Comparison of ENCODE assay signal across 14 cellular contexts in genomic region chr12:131784909-131785762, GRCh38. TPM values are rescaled to one million over a fixed set of nuclear protein-coding genes. Genes with fewer than 3 reads are reported as not detected.
DNase-seq lines count a peak whose midpoint lies in the region; ATAC-seq and TF ChIP-seq lines count a peak whose summit lies in the region.
"Had no signal": no experiment of that assay in that cellular context is flagged by ENCODE, and none has a peak within 500 bp of the region (broad histone marks: within the 10 kb centered on the region; RNA-seq: fewer than 3 reads in every experiment).

No MANE protein-coding gene starts in this region.

- H3K4me2 ChIP-seq in mesenchymal stem cell (ENCODE audit: low read length, poor library complexity, severe bottlenecking) = no peak overlapping the region

- H3K79me1 ChIP-seq in mesenchymal stem cell (replicated peaks; ENCODE audit: low read length, poor library complexity, severe bottlenecking) = peaks cover 27% of the 10 kb centered on the region

- peaks cover 55% of the 10 kb centered on the region for H3K36me3 ChIP-seq in ACC112 (ENCODE audit: insufficient read depth, low read length)
- peaks cover 42 to 75% of the 10 kb centered on the region in 2 experiments for H3K36me3 ChIP-seq in mesenchymal stem cell (ENCODE audit: control insufficient read depth in 1 of 2, insufficient read depth in 2 of 2, low read depth in 1 of 2, low read length in 2 of 2)

- H3K4me1 ChIP-seq in ACC112 (ENCODE audit: control insufficient read depth, insufficient read depth, low read length, unreplicated experiment) = peaks cover 18% of the 10 kb centered on the region
- H3K4me1 ChIP-seq in mesenchymal stem cell (ENCODE audit: control insufficient read depth, insufficient read depth, low read depth, low read length) = peaks cover 6% of the 10 kb centered on the region
- H3K4me1 ChIP-seq: BE2C, colonic mucosa had no signal

- DNase-seq in HFFc6 (no peak), chondrocyte (ENCODE audit: low spot score) (no peak), mesenchymal stem cell (peak; percentile 40), DMS 273 treated with DMSO at 0.1 percent for 48 hours (lab: John Stamatoyannopoulos, UW) (no peak)
- DNase-seq: activated CD4-positive, alpha-beta T cell treated with anti-CD3 and anti-CD28 coated beads, Interleukin-2, amount 50 U/mL, for 1 hour; activated naive CD4-positive, alpha-beta T cell treated with anti-CD3 and anti-CD28 coated beads for 36 hours; BE2C; colonic mucosa; Kasumi-1 had no signal

- no peaks in the 10 kb centered on the region for H3K9me3 ChIP-seq in mesenchymal stem cell (ENCODE audit: control insufficient read depth, low read length)
- H3K9me3 ChIP-seq: BE2C, colonic mucosa, neutrophil had no signal

- H3K14ac ChIP-seq in mesenchymal stem cell (ENCODE audit: low read length in 2 of 2) = peak overlapping the region in 1 of 2 experiments; percentile 30

- H2BK5ac ChIP-seq in mesenchymal stem cell (ENCODE audit: low read depth, low read length, poor library complexity, severe bottlenecking) = no peak overlapping the region

- H3K27ac Mint-ChIP-seq in HFFc6 (peak overlapping the region; percentile 95), chondrocyte (ENCODE audit: unreplicated experiment) (peak overlapping the region; percentile 98)

- no peak overlapping the region for H3K18ac ChIP-seq in mesenchymal stem cell (ENCODE audit: low read depth in 1 of 2, low read length in 2 of 2)

- H2BK12ac ChIP-seq in mesenchymal stem cell (ENCODE audit: low read length in 2 of 2) = no peak overlapping the region

- H3K27me3 ChIP-seq in ACC112 (ENCODE audit: insufficient read depth, low read length) (no peaks in the 10 kb centered on the region), mesenchymal stem cell (ENCODE audit: control insufficient read depth in 1 of 2, insufficient read depth in 1 of 2, low read length in 2 of 2) (no peaks in the 10 kb centered on the region)
- H3K27me3 ChIP-seq: BE2C, colonic mucosa, neutrophil had no signal

- H3K4me3 ChIP-seq in ACC112 (ENCODE audit: low read depth, low read length) (no peak overlapping the region), mesenchymal stem cell (ENCODE audit: insufficient read depth in 1 of 2, low read depth in 1 of 2, low read length in 2 of 2) (no peak overlapping the region)
- H3K4me3 ChIP-seq: colonic mucosa had no signal

- no peak overlapping the region for H2BK15ac ChIP-seq in mesenchymal stem cell (ENCODE audit: low read depth, poor library complexity, severe bottlenecking)

- peak overlapping the region; percentile 72 for H3K27ac ChIP-seq in ACC112 (ENCODE audit: low read depth, low read length)
- H3K27ac ChIP-seq in mesenchymal stem cell (ENCODE audit: low read length, poor library complexity, severe bottlenecking) = peak overlapping the region; percentile 46
- H3K27ac ChIP-seq: colonic mucosa, neutrophil had no signal

- H3K23ac ChIP-seq in mesenchymal stem cell (ENCODE audit: low read length in 2 of 2) = no peak overlapping the region

- H3K36me3 Mint-ChIP-seq in HFFc6 (ENCODE audit: low read depth) (peaks cover 20% of the 10 kb centered on the region), chondrocyte (ENCODE audit: low read depth) (peaks cover 18% of the 10 kb centered on the region)

- no peak overlapping the region for H3K4ac ChIP-seq in mesenchymal stem cell (ENCODE audit: low read depth in 1 of 2, low read length in 2 of 2)

- H3K4me1 Mint-ChIP-seq in HFFc6 (ENCODE audit: low read depth) = peaks cover 43% of the 10 kb centered on the region
- H3K4me1 Mint-ChIP-seq in chondrocyte (ENCODE audit: low read depth) = peaks cover 36% of the 10 kb centered on the region

- no peak overlapping the region for H2BK120ac ChIP-seq in mesenchymal stem cell (ENCODE audit: low read depth, low read length)

- peak overlapping the region; percentile 90 for H3K4me3 Mint-ChIP-seq in HFFc6
- H3K4me3 Mint-ChIP-seq in chondrocyte (ENCODE audit: unreplicated experiment) = no peak overlapping the region
- H3K4me3 Mint-ChIP-seq: activated naive CD4-positive, alpha-beta T cell treated with anti-CD3 and anti-CD28 coated beads for 36 hours had no signal

- H3K9ac ChIP-seq in mesenchymal stem cell (ENCODE audit: low read length) = peak overlapping the region; percentile 35

- H3K9me3 Mint-ChIP-seq in HFFc6 (no peaks in the 10 kb centered on the region), chondrocyte (ENCODE audit: low read depth) (no peaks in the 10 kb centered on the region)
- H3K9me3 Mint-ChIP-seq: activated naive CD4-positive, alpha-beta T cell treated with anti-CD3 and anti-CD28 coated beads for 36 hours had no signal

- no peak overlapping the region for H4K8ac ChIP-seq in mesenchymal stem cell (ENCODE audit: low read length)

- peak overlapping the region; percentile 43 for H2AK5ac ChIP-seq in mesenchymal stem cell (ENCODE audit: low read length, severe bottlenecking)

- TF ChIP-seq CTCF in HFFc6 (IDR thresholded peaks at IDR 0.05) (no peak), chondrocyte (IDR thresholded peaks at IDR 0.05) (no peak)

- WGBS in mesenchymal stem cell = 88% methylated on average over 30 of the region's 30 CpGs

- no peak overlapping the region for H4K91ac ChIP-seq in mesenchymal stem cell (ENCODE audit: low read length)

- no peaks in the 10 kb centered on the region for H3K79me2 ChIP-seq in ACC112 (ENCODE audit: control insufficient read depth, insufficient read depth, low read length, unreplicated experiment)

- ATAC-seq in HG03025 (IDR thresholded peaks at IDR 0.05; ENCODE audit: low FRiP score, unreplicated experiment) = no peak
- no peak for ATAC-seq in GM19395 (IDR thresholded peaks at IDR 0.05; ENCODE audit: unreplicated experiment)
- no peak for ATAC-seq in GM19023 (IDR thresholded peaks at IDR 0.05; ENCODE audit: unreplicated experiment)

- H2AFZ ChIP-seq in ACC112 (ENCODE audit: low read length, unreplicated experiment) = no peak overlapping the region
- no peak overlapping the region for H2AFZ ChIP-seq in mesenchymal stem cell (ENCODE audit: low read depth, low read length)

- H3K27me3 Mint-ChIP-seq in HFFc6 (ENCODE audit: insufficient read depth) (peaks cover 3% of the 10 kb centered on the region), chondrocyte (ENCODE audit: low read depth) (no peaks in the 10 kb centered on the region)

RNA-seq across cellular contexts. Expression of gene MMP17, which starts 43.1 kb away (rescaled TPM):
- 10 to 100 TPM; 23.9 to 31.5 (median 26.6) TPM for total RNA-seq in HFFc6 (2021; fragmentation: NEBNext Ultra II Directional; extraction: Animal tissue kit (Norgen Biotek cat#: 25700))
- 1.3 to 2.4 TPM (median 1.3 TPM) in 3 replicates for total RNA-seq in chondrocyte
- polyA plus RNA-seq in mesenchymal stem cell (2013, experiment 1 of 2) = 2.3 TPM
- 2.7 TPM for polyA plus RNA-seq in mesenchymal stem cell (2013, experiment 2 of 2)
- total RNA-seq: activated naive CD4-positive, alpha-beta T cell treated with anti-CD3 and anti-CD28 coated beads for 36 hours had no signal
